7 cellular contexts compared by ENCODE assay signal in genomic region chr3:39150803-39151631, GRCh38. TPM values are rescaled to one million over a fixed set of nuclear protein-coding genes. Genes with fewer than 3 reads are reported as not detected.
DNase-seq lines count a peak whose midpoint lies in the region; ATAC-seq and TF ChIP-seq lines count a peak whose summit lies in the region.

No MANE protein-coding gene starts in this region.

- no peaks in the 10 kb centered on the region for H3K9me3 Mint-ChIP-seq in osteocyte (ENCODE audit: unreplicated experiment)

- peak overlapping the region; percentile 99 for H3K27ac Mint-ChIP-seq in osteocyte (ENCODE audit: unreplicated experiment)

- no peaks in the 10 kb centered on the region for H3K27me3 Mint-ChIP-seq in osteocyte (ENCODE audit: unreplicated experiment)

- H3K27ac ChIP-seq in adipose tissue (ENCODE audit: low read depth, low read length) (peak overlapping the region; percentile 93), urinary bladder (ENCODE audit: low read depth) (peak overlapping the region; percentile 100)

- in situ Hi-C loops in GM13976 (cut with MboI; ENCODE audit: low sequenced_read_pairs, unreplicated experiment), result no loop called here

- TF ChIP-seq CTCF in GM13976 (IDR thresholded peaks at IDR 0.05; ENCODE audit: borderline replicate concordance, control extremely low read depth, extremely low read depth, insufficient read depth, missing control alignments) (no peak), osteocyte (IDR thresholded peaks at IDR 0.05) (no peak)

- ATAC-seq in Right ventricle myocardium superior (ENCODE audit: poor library complexity) (peak; percentile 16), HG02759 (IDR thresholded peaks at IDR 0.05; ENCODE audit: unreplicated experiment) (no peak)

- peaks cover under 1% of the 10 kb centered on the region for H3K36me3 Mint-ChIP-seq in osteocyte (ENCODE audit: unreplicated experiment)

- 25 to 31% (median 26%) methylated on average over 9 of the region's 9 CpGs for WGBS in adipose tissue, 3 donors
- WGBS in urinary bladder, result 13% methylated on average over 9 of the region's 9 CpGs

- intact Hi-C loops in Right ventricle myocardium superior (cut with DNase I), result loop anchor here (2.0 kb wide), 1 partner anchor 30 kb away; no protein-coding TSS in a partner anchor

- DNase-seq in GM13976 (ENCODE audit: low spot score), result peak; percentile 34
- peak; percentile 87 for DNase-seq in Right ventricle myocardium superior
- peak; percentile 95 for DNase-seq in osteocyte (ENCODE audit: extremely low spot score, unreplicated experiment)

- no peaks in the 10 kb centered on the region for H3K4me1 ChIP-seq in urinary bladder (ENCODE audit: insufficient read depth)

- no peaks in the 10 kb centered on the region for H3K36me3 ChIP-seq in urinary bladder (ENCODE audit: insufficient read depth)

- H3K4me1 Mint-ChIP-seq in osteocyte (ENCODE audit: unreplicated experiment), result peaks cover 71% of the 10 kb centered on the region

- peak overlapping the region; percentile 97 for H3K4me3 Mint-ChIP-seq in osteocyte (ENCODE audit: unreplicated experiment)

- H3K4me3 ChIP-seq in urinary bladder (ENCODE audit: low read depth, low read length), result peak overlapping the region; percentile 92

TF ChIP-seq in PFSK-1, 5 proteins besides CTCF, POLR2A, EP300 and RAD21:
- TF ChIP-seq FOXP2 (optimal IDR thresholded peaks at IDR 0.05; ENCODE audit: borderline replicate concordance, extremely low read depth, extremely low read length, insufficient read depth) (no peak), SIN3A (IDR thresholded peaks at IDR 0.05; ENCODE audit: borderline replicate concordance, insufficient read depth, low read length) (peak; percentile 38; the same call in 1 of the 2 replicates), TAF1 (IDR thresholded peaks at IDR 0.05; ENCODE audit: borderline replicate concordance, insufficient read depth, low read length) (no peak), POLR2AphosphoS5 (IDR thresholded peaks at IDR 0.05; ENCODE audit: low read depth, low read length) (peak; percentile 34; the same call in 1 of the 2 replicates), REST (IDR thresholded peaks at IDR 0.05; ENCODE audit: insufficient read depth in 1 of 2, low read depth in 2 of 2, low read length in 2 of 2) (no peak)

RNA-seq across cellular contexts. Expression of gene CSRNP1, which starts 2.4 kb away (rescaled TPM):
- polyA plus RNA-seq in PFSK-1 (2012; ENCODE audit: insufficient read length, low read depth), result 15.8 TPM
- polyA plus RNA-seq in adipose tissue, result 100 to 1,000 TPM in 1 of 3 donors, 10 to 100 TPM in 2; 23.7 to 178 (median 93.9) TPM
- 11.4 TPM for total RNA-seq in Right ventricle myocardium superior
- 12.8 and 15.1 TPM in 2 replicates for total RNA-seq in osteocyte
- total RNA-seq in urinary bladder, result 13.7 TPM
- polyA plus RNA-seq in urinary bladder, result 90.2 TPM

RNA-seq across cellular contexts. Expression of gene XIRP1, which starts 41.4 kb away (rescaled TPM):
- polyA plus RNA-seq in PFSK-1 (2012; ENCODE audit: insufficient read length, low read depth), result not detected
- polyA plus RNA-seq in adipose tissue, result under 1 TPM; 0.37 to 0.67 (median 0.51) TPM
- 249 TPM for total RNA-seq in Right ventricle myocardium superior
- not detected in 2 replicates for total RNA-seq in osteocyte
- total RNA-seq in urinary bladder, result 1.1 TPM
- 0.03 TPM for polyA plus RNA-seq in urinary bladder

RNA-seq across cellular contexts. Expression of gene TTC21A, which starts 43.5 kb away (rescaled TPM):
- 3.4 TPM for polyA plus RNA-seq in PFSK-1 (2012; ENCODE audit: insufficient read length, low read depth)
- polyA plus RNA-seq in adipose tissue (1 to 10 TPM; 2.1 to 5.4 (median 2.7) TPM), urinary bladder (3.3 TPM)
- total RNA-seq in Right ventricle myocardium superior (2.0 TPM), osteocyte (8.7 and 10.3 TPM in 2 replicates), urinary bladder (4.3 TPM)

RNA-seq across cellular contexts. Expression of gene GORASP1, which starts 43.6 kb away (rescaled TPM):
- 29.7 TPM for polyA plus RNA-seq in PFSK-1 (2012; ENCODE audit: insufficient read length, low read depth)
- polyA plus RNA-seq in adipose tissue (10 to 100 TPM; 29.4 to 40.1 (median 34.4) TPM), urinary bladder (61.6 TPM)
- total RNA-seq in Right ventricle myocardium superior (48.4 TPM), osteocyte (54.3 and 62.1 TPM in 2 replicates), urinary bladder (28.2 TPM)

Comparison
In these comparisons a context has a peak if more than half of its experiments do, and no peak if none do; other contexts are left out.
1. DNase-seq: peak in every context shown above with its lines; median percentile 95 in osteocyte; 87 in Right ventricle myocardium superior; 34 in GM13976.
2. RNA of gene XIRP1, which starts 41.4 kb away (total RNA-seq): 249 TPM in Right ventricle myocardium superior (single experiment); 1.1 TPM in urinary bladder (single experiment) and not detected in osteocyte; every median in the first group is over 100 times any median in the second.